Comparison of ENCODE assay signal across 8 cellular contexts in the genomic region with DNA sequence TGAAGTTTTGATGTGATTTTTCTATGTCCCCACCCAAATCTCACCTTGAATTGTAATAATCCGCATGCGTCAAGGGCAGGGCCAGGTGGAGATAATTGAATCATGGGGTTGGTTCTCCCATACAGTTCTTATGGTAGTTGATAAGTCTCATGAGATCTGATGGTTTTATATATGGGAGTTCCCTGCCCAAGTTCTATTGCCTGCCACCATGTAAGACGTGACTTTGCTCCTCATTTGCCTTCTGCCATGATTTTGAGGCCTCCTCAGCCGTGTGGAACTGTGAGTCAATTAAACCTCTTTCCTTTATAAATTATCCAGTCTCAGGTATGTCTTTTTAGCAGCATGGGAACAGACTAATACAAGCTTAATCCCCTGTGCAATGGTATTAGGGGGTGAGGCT.
"Had no signal": no experiment of that assay in that cellular context is flagged by ENCODE, and none has a peak within 500 bp of the region (broad histone marks: within the 10 kb centered on the region; RNA-seq: fewer than 3 reads in every experiment).

No MANE protein-coding gene starts in this region.

- FAIRE-seq: G401.6, GM12878, GM12891, GM12892, GM18507, GM19239 had no signal

- ATAC-seq: GM12878 had no signal

- DNase-seq: GDM1, GF-D8 had no signal

- H3K4me3 ChIP-seq: GM12878 had no signal
